Comparison of ENCODE assay signal across 29 cellular contexts in genomic region chr21:35377505-35378090, GRCh38.
DNase-seq lines count a peak whose midpoint lies in the region; ATAC-seq, FAIRE-seq and TF ChIP-seq lines count a peak whose summit lies in the region.
"Had no signal": no experiment of that assay in that cellular context is flagged by ENCODE, and none has a peak within 500 bp of the region (broad histone marks: within the 10 kb centered on the region; RNA-seq: fewer than 3 reads in every experiment).

No MANE protein-coding gene starts in this region.

- TF ChIP-seq CTCF in osteoblast (IDR thresholded peaks at IDR 0.05; ENCODE audit: extremely low read depth, low read depth, low read length) = no peak

- no peak overlapping the region for H3K27ac Mint-ChIP-seq in T-helper 17 cell
- H3K27ac Mint-ChIP-seq: activated naive CD4-positive, alpha-beta T cell treated with anti-CD3 and anti-CD28 coated beads for 36 hours; activated T-cell treated with anti-CD3 and anti-CD28 coated beads, Interleukin-2, amount 50 U/mL, for 72 hours; CD14-positive monocyte; stimulated activated naive CD8-positive, alpha-beta T cell treated with anti-CD3 and anti-CD28 coated beads, Interleukin-15, amount 100 ng/mL, for 72 hours had no signal

- no peak overlapping the region for H2AFZ ChIP-seq in osteoblast (ENCODE audit: low read length)

- peaks cover 28% of the 10 kb centered on the region for H3K4me1 ChIP-seq in osteoblast (ENCODE audit: insufficient read depth, low read length)
- H3K4me1 ChIP-seq: adrenal gland, colonic mucosa, psoas muscle, vagina had no signal

- ATAC-seq in T-helper 17 cell (no peak), GM19035 (IDR thresholded peaks at IDR 0.05; ENCODE audit: unreplicated experiment) (no peak)
- ATAC-seq: activated T-cell treated with anti-CD3 and anti-CD28 coated beads, Interleukin-2, amount 50 U/mL, for 72 hours; esophagus mucosa; left lobe of liver; psoas muscle; stimulated activated naive CD8-positive, alpha-beta T cell treated with anti-CD3 and anti-CD28 coated beads, Interleukin-15, amount 100 ng/mL, for 72 hours had no signal

- H3K4me2 ChIP-seq in osteoblast (ENCODE audit: insufficient read depth, low read length) = peak overlapping the region; percentile 22

- H3K4me1 Mint-ChIP-seq in T-helper 17 cell = no peaks in the 10 kb centered on the region
- H3K4me1 Mint-ChIP-seq: CD14-positive monocyte; stimulated activated naive CD8-positive, alpha-beta T cell treated with anti-CD3 and anti-CD28 coated beads, Interleukin-15, amount 100 ng/mL, for 72 hours had no signal

- H3K27ac ChIP-seq in osteoblast (ENCODE audit: low read depth, low read length) = no peak overlapping the region
- H3K27ac ChIP-seq: adrenal gland, colonic mucosa, neutrophil, psoas muscle, vagina had no signal

- H3K79me2 ChIP-seq in osteoblast (ENCODE audit: insufficient read depth, low read length) = no peaks in the 10 kb centered on the region

- peak; percentile 9 for FAIRE-seq in GM18507 (lab: Jason Lieb, UNC)

- H3K36me3 Mint-ChIP-seq in T-helper 17 cell (ENCODE audit: low read depth) = no peaks in the 10 kb centered on the region
- H3K36me3 Mint-ChIP-seq: CD14-positive monocyte had no signal

- DNase-seq in GM18507 (ENCODE audit: extremely low spot score, insufficient read length, low read depth) (no peak), MG63 (peak; percentile 5), dermis blood vessel endothelial cell (peak; percentile 72), osteoblast (ENCODE audit: insufficient read length, low spot score, missing footprints) (peak; percentile 46), NCI-H2107 (lab: John Stamatoyannopoulos, UW) (no peak), T-helper 17 cell (no peak)
- no peak for DNase-seq in stimulated activated CD4-positive, alpha-beta T cell treated with anti-CD3 and anti-CD28 coated beads, Interleukin-4, amount 100 ng/mL, for 4 hours
- DNase-seq: activated CD4-positive, alpha-beta T cell treated with anti-CD3 and anti-CD28 coated beads, Interleukin-2, amount 50 U/mL, for 1 hour; activated naive CD4-positive, alpha-beta T cell treated with anti-CD3 and anti-CD28 coated beads for 36 hours; activated T-cell treated with anti-CD3 and anti-CD28 coated beads, Interleukin-2, amount 50 U/mL, for 72 hours; adrenal gland; colonic mucosa; DND-41; effector memory CD4-positive, alpha-beta T cell; foreskin melanocyte; mesendoderm; NCI-H146; NCI-H446 treated with DMSO at 0.1 percent for 48 hours; psoas muscle; Right ventricle myocardium superior; stimulated activated CD8-positive, alpha-beta memory T cell treated with anti-CD3 and anti-CD28 coated beads, Interleukin-4, amount 100 ng/mL, for 48 hours; stimulated activated naive CD8-positive, alpha-beta T cell treated with anti-CD3 and anti-CD28 coated beads, Interleukin-15, amount 100 ng/mL, for 72 hours; T1000 had no signal

- no peaks in the 10 kb centered on the region for H3K36me3 ChIP-seq in MG63
- no peaks in the 10 kb centered on the region for H3K36me3 ChIP-seq in osteoblast (ENCODE audit: insufficient read depth, low read length)
- H3K36me3 ChIP-seq: adrenal gland, colonic mucosa, neutrophil, vagina had no signal

- H3K4me3 ChIP-seq in MG63 = no peak overlapping the region
- H3K4me3 ChIP-seq in osteoblast (ENCODE audit: insufficient read depth, low read length) = no peak overlapping the region
- H3K4me3 ChIP-seq: adrenal gland, colonic mucosa, psoas muscle, vagina had no signal

- H3K27me3 ChIP-seq in MG63 = no peaks in the 10 kb centered on the region
- no peaks in the 10 kb centered on the region for H3K27me3 ChIP-seq in osteoblast (ENCODE audit: insufficient read depth, low read length)
- H3K27me3 ChIP-seq: adrenal gland, colonic mucosa, neutrophil, vagina had no signal

- H3K4me3 Mint-ChIP-seq in T-helper 17 cell = no peak overlapping the region
- H3K4me3 Mint-ChIP-seq: activated naive CD4-positive, alpha-beta T cell treated with anti-CD3 and anti-CD28 coated beads for 36 hours; activated T-cell treated with anti-CD3 and anti-CD28 coated beads, Interleukin-2, amount 50 U/mL, for 72 hours; CD14-positive monocyte; stimulated activated naive CD8-positive, alpha-beta T cell treated with anti-CD3 and anti-CD28 coated beads, Interleukin-15, amount 100 ng/mL, for 72 hours had no signal

- no peaks in the 10 kb centered on the region for H4K20me1 ChIP-seq in osteoblast (ENCODE audit: insufficient read depth, low read length)

- peaks cover 14% of the 10 kb centered on the region for H3K27me3 Mint-ChIP-seq in T-helper 17 cell
- H3K27me3 Mint-ChIP-seq: stimulated activated naive CD8-positive, alpha-beta T cell treated with anti-CD3 and anti-CD28 coated beads, Interleukin-15, amount 100 ng/mL, for 72 hours had no signal

- H3K9me3 ChIP-seq in MG63 = no peaks in the 10 kb centered on the region
- H3K9me3 ChIP-seq in osteoblast (ENCODE audit: low read depth, low read length) = no peaks in the 10 kb centered on the region
- H3K9me3 ChIP-seq in T-helper 17 cell (ENCODE audit: control insufficient read depth, low read length, poor library complexity, severe bottlenecking) = no peaks in the 10 kb centered on the region
- H3K9me3 ChIP-seq: adrenal gland, colonic mucosa, neutrophil, psoas muscle, vagina had no signal

Comparison
In these comparisons a context has a peak if more than half of its experiments do, and no peak if none do; other contexts are left out.
1. DNase-seq: peak in MG63 (single experiment), dermis blood vessel endothelial cell (single experiment) and osteoblast (single experiment); none in GM18507 (single experiment), NCI-H2107 (single experiment), T-helper 17 cell (0 of 3) and stimulated activated CD4-positive, alpha-beta T cell treated with anti-CD3 and anti-CD28 coated beads, Interleukin-4, amount 100 ng/mL, for 4 hours (0 of 2).